Comparison of ENCODE assay signal across 13 cellular contexts in the genomic region with DNA sequence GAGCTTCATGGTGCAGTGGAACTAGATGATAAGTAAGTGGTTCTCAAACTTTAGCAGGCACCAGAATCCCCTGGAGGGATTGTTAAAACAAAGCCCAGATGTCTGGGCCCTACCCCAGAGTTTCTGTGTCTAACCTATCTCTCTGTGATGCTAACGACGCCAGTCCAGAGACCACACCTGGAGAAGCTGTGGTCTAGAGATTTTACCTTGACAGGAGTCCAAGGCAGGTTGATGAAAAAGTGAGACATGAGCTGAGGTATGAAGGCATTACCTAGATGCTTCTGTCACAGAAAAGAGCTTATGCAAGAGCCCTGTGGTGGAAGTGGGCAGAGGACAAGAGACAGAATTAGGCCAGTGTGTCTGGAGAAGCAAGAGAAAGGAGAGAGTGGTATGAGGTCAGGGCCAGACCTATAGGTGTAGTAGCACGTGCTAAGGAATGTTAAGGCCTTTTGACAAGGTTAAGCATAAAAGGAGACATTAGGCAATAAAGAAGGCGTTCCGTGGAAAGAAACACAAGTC.
A peak's percentile ranks its signal among the peaks of the same experiment; 100 is the strongest.
DNase-seq lines count a peak whose midpoint lies in the region; ATAC-seq and TF ChIP-seq lines count a peak whose summit lies in the region.
"Had no signal": no experiment of that assay in that cellular context is flagged by ENCODE, and none has a peak within 500 bp of the region (broad histone marks: within the 10 kb centered on the region; RNA-seq: fewer than 3 reads in every experiment).

No MANE protein-coding gene starts in this region.

- H3K4me1 Mint-ChIP-seq in WTC11, result peaks cover 33% of the 10 kb centered on the region
- H3K4me1 Mint-ChIP-seq: CD14-positive monocyte, IgD-negative memory B cell had no signal

- no peaks in the 10 kb centered on the region for H3K9me3 ChIP-seq in HEK293 (ENCODE audit: control insufficient read depth, insufficient read depth, low read depth, low read length)
- H3K9me3 ChIP-seq: A549 had no signal

- in situ Hi-C loops in brain microvascular endothelial cell (cut with HindIII; ENCODE audit: low pct_ligation_motif_present, low sequenced_read_pairs), result no loop called here

- CTCF ChIA-PET in HEK293 (lab: Yijun Ruan, JAX), result interaction anchor here (0.9 kb wide), 1 partner anchor 14 kb away, joined by 4 read pairs; no protein-coding TSS in a partner anchor
- CTCF ChIA-PET in WTC11 (lab: Charles Lee), result interaction anchor here (1.2 kb wide), 1 partner anchor 14 kb away, joined by 3 read pairs; no protein-coding TSS in a partner anchor

- H3K4me3 ChIP-seq in HEK293 (ENCODE audit: low read depth, low read length), result no peak overlapping the region
- no peak overlapping the region for H3K4me3 ChIP-seq in brain microvascular endothelial cell (ENCODE audit: low read depth, low read length)
- H3K4me3 ChIP-seq: A549 had no signal

- H3K4me1 ChIP-seq in HEK293 (ENCODE audit: control insufficient read depth, insufficient read depth, low read length), result 0 out of 2 replicates have a peak, but pooled peaks cover 3% of the 10 kb centered on the region
- H3K4me1 ChIP-seq: A549 had no signal

- H3K9me3 Mint-ChIP-seq in WTC11, result no peaks in the 10 kb centered on the region
- H3K9me3 Mint-ChIP-seq: CD14-positive monocyte; CD8-positive, alpha-beta memory T cell; IgD-negative memory B cell had no signal

- no peak for TF ChIP-seq CTCF in HEK293 (tag by site-specific recombination; IDR thresholded peaks at IDR 0.05)
- no peak for TF ChIP-seq CTCF in WTC11 (IDR thresholded peaks at IDR 0.05)
- no peak for TF ChIP-seq CTCF in brain microvascular endothelial cell (IDR thresholded peaks at IDR 0.05; ENCODE audit: low read depth, low read length, missing control alignments)

- POLR2A ChIA-PET in HEK293 (lab: Yijun Ruan, JAX), result no interaction called here
- POLR2A ChIA-PET in WTC11 (lab: Charles Lee), result interaction anchor here (0.9 kb wide), 1 partner anchor 183 kb away, joined by 3 read pairs; no protein-coding TSS in a partner anchor

- H3K36me3 ChIP-seq in HEK293 (ENCODE audit: control insufficient read depth in 2 of 2, insufficient read depth in 1 of 2, low read length in 2 of 2), result no peaks in the 10 kb centered on the region
- H3K36me3 ChIP-seq in brain microvascular endothelial cell (replicated peaks), result no peaks in the 10 kb centered on the region

- no peaks in the 10 kb centered on the region for H3K27me3 ChIP-seq in brain microvascular endothelial cell (replicated peaks)

- no peaks in the 10 kb centered on the region for H3K36me3 Mint-ChIP-seq in WTC11

- H3K27me3 Mint-ChIP-seq in WTC11 (ENCODE audit: low read depth), result no peaks in the 10 kb centered on the region
- H3K27me3 Mint-ChIP-seq: CD8-positive, alpha-beta memory T cell; IgD-negative memory B cell had no signal

- no peak overlapping the region for H3K4me3 Mint-ChIP-seq in WTC11
- H3K4me3 Mint-ChIP-seq: CD14-positive monocyte; CD8-positive, alpha-beta memory T cell; IgD-negative memory B cell had no signal

- no peak for ATAC-seq in WTC11
- ATAC-seq: A549, HCT116 had no signal

- no peak for DNase-seq in WTC11 (ENCODE audit: low spot score)
- DNase-seq in islet precursor cell, result peak; percentile 82
- DNase-seq in NCI-H146 (lab: John Stamatoyannopoulos, UW), result no peak
- DNase-seq in UCSD-AML1 (lab: John Stamatoyannopoulos, UW; ENCODE audit: unreplicated experiment), result no peak
- DNase-seq in brain microvascular endothelial cell, result no peak
- DNase-seq in T-helper 2 cell, result no peak
- DNase-seq: CD8-positive, alpha-beta memory T cell; DMS53 had no signal

- H3K27ac ChIP-seq in HEK293 (ENCODE audit: extremely low read depth, low read depth, low read length), result no peak overlapping the region
- no peak overlapping the region for H3K27ac ChIP-seq in brain microvascular endothelial cell
- H3K27ac ChIP-seq: A549 had no signal

- H3K27ac Mint-ChIP-seq in WTC11, result peak overlapping the region; percentile 51
- H3K27ac Mint-ChIP-seq: CD8-positive, alpha-beta memory T cell; IgD-negative memory B cell had no signal

TF ChIP-seq in HEK293, 187 proteins besides CTCF, POLR2A, EP300 and RAD21:
- peak; percentile 56 for TF ChIP-seq ZNF623 (tag by site-specific recombination; IDR thresholded peaks at IDR 0.05)
- TF ChIP-seq, protein P1, sequence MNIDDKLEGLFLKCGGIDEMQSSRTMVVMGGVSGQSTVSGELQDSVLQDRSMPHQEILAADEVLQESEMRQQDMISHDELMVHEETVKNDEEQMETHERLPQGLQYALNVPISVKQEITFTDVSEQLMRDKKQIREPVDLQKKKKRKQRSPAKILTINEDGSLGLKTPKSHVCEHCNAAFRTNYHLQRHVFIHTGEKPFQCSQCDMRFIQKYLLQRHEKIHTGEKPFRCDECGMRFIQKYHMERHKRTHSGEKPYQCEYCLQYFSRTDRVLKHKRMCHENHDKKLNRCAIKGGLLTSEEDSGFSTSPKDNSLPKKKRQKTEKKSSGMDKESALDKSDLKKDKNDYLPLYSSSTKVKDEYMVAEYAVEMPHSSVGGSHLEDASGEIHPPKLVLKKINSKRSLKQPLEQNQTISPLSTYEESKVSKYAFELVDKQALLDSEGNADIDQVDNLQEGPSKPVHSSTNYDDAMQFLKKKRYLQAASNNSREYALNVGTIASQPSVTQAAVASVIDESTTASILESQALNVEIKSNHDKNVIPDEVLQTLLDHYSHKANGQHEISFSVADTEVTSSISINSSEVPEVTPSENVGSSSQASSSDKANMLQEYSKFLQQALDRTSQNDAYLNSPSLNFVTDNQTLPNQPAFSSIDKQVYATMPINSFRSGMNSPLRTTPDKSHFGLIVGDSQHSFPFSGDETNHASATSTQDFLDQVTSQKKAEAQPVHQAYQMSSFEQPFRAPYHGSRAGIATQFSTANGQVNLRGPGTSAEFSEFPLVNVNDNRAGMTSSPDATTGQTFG (tag by site-specific recombination; IDR thresholded peaks at IDR 0.05; ENCODE audit: borderline replicate concordance), result no peak

TF ChIP-seq in WTC11, 78 proteins besides CTCF, POLR2A, EP300 and RAD21:
- no peak for TF ChIP-seq ATF1 (CRISPR knock-in tag; IDR thresholded peaks at IDR 0.05)
- TF ChIP-seq TCF7 (CRISPR knock-in tag; IDR thresholded peaks at IDR 0.05; ENCODE audit: low read depth), result no peak
- no peak for TF ChIP-seq SMAD4 (CRISPR knock-in tag; IDR thresholded peaks at IDR 0.05)
- no peak for TF ChIP-seq MYBL2 (CRISPR knock-in tag; IDR thresholded peaks at IDR 0.05)
- TF ChIP-seq KAT7 (CRISPR knock-in tag; IDR thresholded peaks at IDR 0.05; ENCODE audit: borderline replicate concordance), result no peak
TF ChIP-seq in WTC11: peak in this region for 0.
